1 cellular context compared by ENCODE assay signal in the genomic region with DNA sequence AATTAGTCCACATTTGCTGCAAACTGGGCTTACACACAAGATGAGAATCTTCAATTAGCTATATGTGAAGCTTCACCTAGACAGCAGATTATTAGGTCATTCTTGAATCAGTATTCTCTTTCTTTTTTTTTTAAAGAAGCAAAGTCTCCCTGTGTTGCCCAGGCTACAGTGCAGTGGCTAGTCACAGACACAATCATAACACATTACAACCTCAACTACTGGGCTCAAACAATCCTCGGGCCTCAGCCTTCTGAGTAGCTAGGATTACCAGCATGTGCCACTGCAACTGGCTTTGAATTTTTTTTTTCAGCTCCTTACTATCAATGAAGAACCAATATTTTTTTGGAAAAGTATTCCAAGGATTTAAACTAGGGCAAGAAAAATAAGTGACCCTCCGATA.
TF ChIP-seq lines count a peak whose summit lies in the region.

No MANE protein-coding gene starts in this region.

TF ChIP-seq in GM23338, 12 proteins besides CTCF, POLR2A, EP300 and RAD21 (continued from another document):
- TF ChIP-seq, protein P1, sequence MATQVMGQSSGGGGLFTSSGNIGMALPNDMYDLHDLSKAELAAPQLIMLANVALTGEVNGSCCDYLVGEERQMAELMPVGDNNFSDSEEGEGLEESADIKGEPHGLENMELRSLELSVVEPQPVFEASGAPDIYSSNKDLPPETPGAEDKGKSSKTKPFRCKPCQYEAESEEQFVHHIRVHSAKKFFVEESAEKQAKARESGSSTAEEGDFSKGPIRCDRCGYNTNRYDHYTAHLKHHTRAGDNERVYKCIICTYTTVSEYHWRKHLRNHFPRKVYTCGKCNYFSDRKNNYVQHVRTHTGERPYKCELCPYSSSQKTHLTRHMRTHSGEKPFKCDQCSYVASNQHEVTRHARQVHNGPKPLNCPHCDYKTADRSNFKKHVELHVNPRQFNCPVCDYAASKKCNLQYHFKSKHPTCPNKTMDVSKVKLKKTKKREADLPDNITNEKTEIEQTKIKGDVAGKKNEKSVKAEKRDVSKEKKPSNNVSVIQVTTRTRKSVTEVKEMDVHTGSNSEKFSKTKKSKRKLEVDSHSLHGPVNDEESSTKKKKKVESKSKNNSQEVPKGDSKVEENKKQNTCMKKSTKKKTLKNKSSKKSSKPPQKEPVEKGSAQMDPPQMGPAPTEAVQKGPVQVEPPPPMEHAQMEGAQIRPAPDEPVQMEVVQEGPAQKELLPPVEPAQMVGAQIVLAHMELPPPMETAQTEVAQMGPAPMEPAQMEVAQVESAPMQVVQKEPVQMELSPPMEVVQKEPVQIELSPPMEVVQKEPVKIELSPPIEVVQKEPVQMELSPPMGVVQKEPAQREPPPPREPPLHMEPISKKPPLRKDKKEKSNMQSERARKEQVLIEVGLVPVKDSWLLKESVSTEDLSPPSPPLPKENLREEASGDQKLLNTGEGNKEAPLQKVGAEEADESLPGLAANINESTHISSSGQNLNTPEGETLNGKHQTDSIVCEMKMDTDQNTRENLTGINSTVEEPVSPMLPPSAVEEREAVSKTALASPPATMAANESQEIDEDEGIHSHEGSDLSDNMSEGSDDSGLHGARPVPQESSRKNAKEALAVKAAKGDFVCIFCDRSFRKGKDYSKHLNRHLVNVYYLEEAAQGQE (IDR thresholded peaks at IDR 0.05; ENCODE audit: unreplicated experiment) = no peak
- TF ChIP-seq NANOG (IDR thresholded peaks at IDR 0.05; ENCODE audit: borderline replicate concordance) = no peak
- no peak for TF ChIP-seq POLR2AphosphoS5 (IDR thresholded peaks at IDR 0.05; ENCODE audit: low read depth)
- TF ChIP-seq ZNF114 (CRISPR knock-in tag; IDR thresholded peaks at IDR 0.05) = no peak
- TF ChIP-seq CREB1 (CRISPR knock-in tag; IDR thresholded peaks at IDR 0.05; ENCODE audit: low read depth) = no peak
